Comparison of ENCODE assay signal across 15 cellular contexts in genomic region chr1:53133261-53134041, GRCh38. TPM values are rescaled to one million over a fixed set of nuclear protein-coding genes. Genes with fewer than 3 reads are reported as not detected.
"Had no signal": no experiment of that assay in that cellular context is flagged by ENCODE, and none has a peak within 500 bp of the region (broad histone marks: within the 10 kb centered on the region; RNA-seq: fewer than 3 reads in every experiment).

No MANE protein-coding gene starts in this region.

- H3K36me3 ChIP-seq: left lung had no signal

- H3K9ac ChIP-seq: SK-N-SH had no signal

- DNase-seq: activated CD4-positive, alpha-beta T cell treated with anti-CD3 and anti-CD28 coated beads for 1 hour; activated CD4-positive, alpha-beta T cell treated with anti-CD3 and anti-CD28 coated beads, Interleukin-2, amount 50 U/mL, for 4 hours; activated naive CD4-positive, alpha-beta T cell treated with anti-CD3 and anti-CD28 coated beads, Interleukin-2, amount 50 U/mL, for 16 hours; kidney; left lung; nephron progenitor cell; psoas muscle; SK-N-SH; stimulated activated CD4-positive, alpha-beta T cell treated with anti-CD3 and anti-CD28 coated beads, Interleukin-2, amount 100 ng/mL, for 48 hours; trophoblast cell had no signal

- H3K27ac ChIP-seq: left lung, psoas muscle had no signal

- ATAC-seq: activated T-helper 17 cell treated with anti-CD3 and anti-CD28 coated beads, Interleukin-2, amount 50 U/mL, for 72 hours; esophagus mucosa; left lung; psoas muscle; stimulated activated memory B cell treated with anti-CD40 and anti-IgM and Interleukin-4, amounts not matched to agents 10 μg/mL and 1 μg/mL and 100 μg/mL, for 72 hours had no signal

- H3K27me3 ChIP-seq: left lung had no signal

- H3K4me1 ChIP-seq: psoas muscle had no signal

- H3K4me3 ChIP-seq: left lung, psoas muscle had no signal

- FAIRE-seq: astrocyte, kidney had no signal

- H3K4me2 ChIP-seq: SK-N-SH had no signal

RNA-seq across cellular contexts. Expression of gene SLC1A7, which starts 9.0 kb away (rescaled TPM):
- total RNA-seq: activated T-helper 17 cell treated with anti-CD3 and anti-CD28 coated beads, Interleukin-2, amount 50 U/mL, for 72 hours; astrocyte; esophagus mucosa; kidney; T-helper 1 cell treated with Interleukin-12 subunit alpha and Interleukin-12 subunit beta and Interleukin-4 antibody, amounts not matched to agents 30 ng/mL and 1 ng/mL, for 36 hours had no signal
- polyA plus RNA-seq: SK-N-SH had no signal
